16 cellular contexts compared by ENCODE assay signal in the genomic region with DNA sequence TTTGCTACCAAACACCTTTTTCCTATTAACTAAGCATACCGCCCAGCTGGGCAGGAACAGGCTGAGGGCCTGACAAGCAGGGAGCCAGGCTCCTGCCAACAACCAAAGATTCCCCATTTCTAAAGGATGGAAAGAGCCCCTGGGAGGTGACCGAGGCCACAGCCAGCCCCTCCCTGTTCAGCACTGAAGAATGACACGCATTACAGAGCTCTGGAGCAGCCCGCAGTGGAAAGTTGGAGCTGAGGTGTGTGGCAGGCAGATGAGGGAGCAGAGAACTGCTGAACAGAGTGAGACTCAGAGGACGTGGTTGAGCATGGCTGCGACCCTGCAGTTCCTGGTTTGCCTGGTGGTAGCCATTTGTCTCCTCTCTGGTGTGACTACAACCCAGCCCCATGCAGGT. TPM values are rescaled to one million over a fixed set of nuclear protein-coding genes. Genes with fewer than 3 reads are reported as not detected.
DNase-seq lines count a peak whose midpoint lies in the region; ATAC-seq lines count a peak whose summit lies in the region.
"Had no signal": no experiment of that assay in that cellular context is flagged by ENCODE, and none has a peak within 500 bp of the region (broad histone marks: within the 10 kb centered on the region; RNA-seq: fewer than 3 reads in every experiment).

A gene with protein sequence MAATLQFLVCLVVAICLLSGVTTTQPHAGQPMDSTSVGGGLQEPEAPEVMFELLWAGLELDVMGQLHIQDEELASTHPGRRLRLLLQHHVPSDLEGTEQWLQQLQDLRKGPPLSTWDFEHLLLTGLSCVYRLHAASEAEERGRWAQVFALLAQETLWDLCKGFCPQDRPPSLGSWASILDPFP (plus strand): TSS at position 223 of the 400 bp plus-strand sequence. CDS start 91 bp downstream, at position 314.

- H3K9me3 Mint-ChIP-seq in activated T-cell treated with anti-CD3 and anti-CD28 coated beads, Interleukin-2, amount 50 U/mL, for 72 hours = no peaks in the 10 kb centered on the region
- H3K9me3 Mint-ChIP-seq in stimulated activated effector memory CD8-positive, alpha-beta T cell treated with anti-CD3 and anti-CD28 coated beads, Interleukin-12 subunit alpha, Interleukin-12 subunit beta, amount 100 ng/mL, for 72 hours = no peaks in the 10 kb centered on the region
- H3K9me3 Mint-ChIP-seq: CD8-positive, alpha-beta T cell; T-cell; WTC11 had no signal

- no peaks in the 10 kb centered on the region for H3K9me3 ChIP-seq in T-helper 17 cell (ENCODE audit: control insufficient read depth, low read length, poor library complexity, severe bottlenecking)

- H3K27me3 Mint-ChIP-seq in activated T-cell treated with anti-CD3 and anti-CD28 coated beads, Interleukin-2, amount 50 U/mL, for 72 hours (ENCODE audit: low read depth) = no peaks in the 10 kb centered on the region
- H3K27me3 Mint-ChIP-seq in T-helper 17 cell = no peaks in the 10 kb centered on the region
- H3K27me3 Mint-ChIP-seq: T-cell had no signal

- H3K27ac Mint-ChIP-seq in activated T-cell treated with anti-CD3 and anti-CD28 coated beads, Interleukin-2, amount 50 U/mL, for 72 hours = no peak within 1 kb of the TSS
- peak within 1 kb of the TSS; percentile 47 for H3K27ac Mint-ChIP-seq in T-helper 17 cell
- peak within 1 kb of the TSS; percentile 74 for H3K27ac Mint-ChIP-seq in stimulated activated effector memory CD8-positive, alpha-beta T cell treated with anti-CD3 and anti-CD28 coated beads, Interleukin-12 subunit alpha, Interleukin-12 subunit beta, amount 100 ng/mL, for 72 hours
- H3K27ac Mint-ChIP-seq: CD8-positive, alpha-beta T cell; endodermal cell; T-cell; WTC11 had no signal

- no peak for DNase-seq in activated T-cell treated with anti-CD3 and anti-CD28 coated beads, Interleukin-2, amount 50 U/mL, for 72 hours
- no peak for DNase-seq in activated T-cell treated with anti-CD3 and anti-CD28 coated beads, Interleukin-2, amount 50 U/mL, for 1 hour
- DNase-seq in T-helper 17 cell (no peak), left ventricle myocardium superior (no peak), OCI-M1 (lab: John Stamatoyannopoulos, UW) (no peak), COLO668 (lab: John Stamatoyannopoulos, UW; ENCODE audit: unreplicated experiment) (no peak), NCI-H1417 (lab: John Stamatoyannopoulos, UW) (no peak)
- DNase-seq in stimulated activated effector memory CD8-positive, alpha-beta T cell treated with anti-CD3 and anti-CD28 coated beads, Interleukin-12 subunit alpha, Interleukin-12 subunit beta, amount 100 ng/mL, for 72 hours (ENCODE audit: low spot score in 2 of 2) = no peak
- DNase-seq: CD8-positive, alpha-beta T cell; endodermal cell; NCI-H2081 treated with DMSO at 0.1 percent for 48 hours; NCI-H774; T-cell had no signal

- no peak within 1 kb of the TSS for H3K4me3 Mint-ChIP-seq in activated T-cell treated with anti-CD3 and anti-CD28 coated beads, Interleukin-2, amount 50 U/mL, for 72 hours
- H3K4me3 Mint-ChIP-seq in T-helper 17 cell = no peak within 1 kb of the TSS
- no peak within 1 kb of the TSS for H3K4me3 Mint-ChIP-seq in stimulated activated effector memory CD8-positive, alpha-beta T cell treated with anti-CD3 and anti-CD28 coated beads, Interleukin-12 subunit alpha, Interleukin-12 subunit beta, amount 100 ng/mL, for 72 hours
- H3K4me3 Mint-ChIP-seq: CD8-positive, alpha-beta T cell; endodermal cell; T-cell; WTC11 had no signal

- H3K4me1 Mint-ChIP-seq in activated T-cell treated with anti-CD3 and anti-CD28 coated beads, Interleukin-2, amount 50 U/mL, for 72 hours (ENCODE audit: low read depth) = no peaks in the 10 kb centered on the region
- H3K4me1 Mint-ChIP-seq in T-helper 17 cell = peaks cover 6% of the 10 kb centered on the region
- H3K4me1 Mint-ChIP-seq in stimulated activated effector memory CD8-positive, alpha-beta T cell treated with anti-CD3 and anti-CD28 coated beads, Interleukin-12 subunit alpha, Interleukin-12 subunit beta, amount 100 ng/mL, for 72 hours = peaks cover 7% of the 10 kb centered on the region
- H3K4me1 Mint-ChIP-seq: endodermal cell had no signal

- intact Hi-C loops in left ventricle myocardium superior (cut with micrococcal nuclease) = no loop called here

- H3K36me3 Mint-ChIP-seq in activated T-cell treated with anti-CD3 and anti-CD28 coated beads, Interleukin-2, amount 50 U/mL, for 72 hours (ENCODE audit: insufficient read depth in 2 of 2) = peaks cover 9 to 13% of the 10 kb centered on the region in 2 donors
- peaks cover 10% of the 10 kb centered on the region for H3K36me3 Mint-ChIP-seq in T-helper 17 cell (ENCODE audit: low read depth)
- peaks cover 42% of the 10 kb centered on the region for H3K36me3 Mint-ChIP-seq in stimulated activated effector memory CD8-positive, alpha-beta T cell treated with anti-CD3 and anti-CD28 coated beads, Interleukin-12 subunit alpha, Interleukin-12 subunit beta, amount 100 ng/mL, for 72 hours

- ATAC-seq in activated T-cell treated with anti-CD3 and anti-CD28 coated beads, Interleukin-2, amount 50 U/mL, for 72 hours (replicated peaks in 1 of 2) = peak; percentile 3 to 8
- no peak for ATAC-seq in T-helper 17 cell
- ATAC-seq in left ventricle myocardium superior = peak; percentile 32
- ATAC-seq in stimulated activated effector memory CD8-positive, alpha-beta T cell treated with anti-CD3 and anti-CD28 coated beads, Interleukin-12 subunit alpha, Interleukin-12 subunit beta, amount 100 ng/mL, for 72 hours = no peak
- ATAC-seq: CD8-positive, alpha-beta T cell; T-cell; WTC11 had no signal

RNA-seq across cellular contexts. Expression of the gene that starts here (rescaled TPM):
- under 1 TPM; 0.16 to 0.24 TPM for total RNA-seq in activated T-cell treated with anti-CD3 and anti-CD28 coated beads, Interleukin-2, amount 50 U/mL, for 72 hours
- under 1 TPM; 0.23 to 0.47 TPM for total RNA-seq in T-helper 17 cell
- total RNA-seq in left ventricle myocardium superior = not detected
- total RNA-seq: Daoy, LHCN-M2 had no signal

Comparison
In these comparisons a context has a peak if more than half of its experiments do, and no peak if none do; other contexts are left out.
1. Peak in ATAC-seq in activated T-cell treated with anti-CD3 and anti-CD28 coated beads, Interleukin-2, amount 50 U/mL, for 72 hours; RNA of the gene not detected or under 1 TPM.
2. Peak in ATAC-seq in left ventricle myocardium superior; RNA of the gene not detected or under 1 TPM.